21 cellular contexts compared by ENCODE assay signal in the genomic region with DNA sequence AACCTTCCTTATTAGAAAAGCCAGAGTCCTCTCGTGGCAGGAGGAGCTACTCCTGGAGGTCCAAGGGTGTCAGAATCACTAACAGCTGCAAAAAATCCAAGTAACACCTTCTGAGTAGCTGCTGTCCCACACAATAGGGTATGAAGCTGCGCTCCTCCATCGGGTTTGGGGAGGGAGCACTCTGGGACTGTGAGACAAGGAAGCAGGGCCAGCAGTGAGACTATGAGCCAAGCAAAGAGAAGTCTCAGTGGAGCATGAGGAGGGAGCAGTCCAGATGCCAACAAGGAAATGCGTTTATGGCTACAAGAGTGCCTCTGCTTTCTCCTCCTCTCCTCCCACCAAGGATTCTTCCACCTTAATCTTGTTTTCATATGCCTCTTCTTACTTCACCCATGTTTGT. TPM values are rescaled to one million over a fixed set of nuclear protein-coding genes. Genes with fewer than 3 reads are reported as not detected.
"Had no signal": no experiment of that assay in that cellular context is flagged by ENCODE, and none has a peak within 500 bp of the region (broad histone marks: within the 10 kb centered on the region; RNA-seq: fewer than 3 reads in every experiment).

No MANE protein-coding gene starts in this region.

- H3K4me1 ChIP-seq: ascending aorta, thyroid gland had no signal

- DNase-seq: activated CD4-positive, alpha-beta T cell treated with anti-CD3 and anti-CD28 coated beads, Interleukin-2, amount 10 ng/mL, durations not matched to agents 7 days and 5 days; activated CD8-positive, alpha-beta T cell treated with anti-CD3 and anti-CD28 coated beads, Interleukin-2, amount 10 ng/mL, durations not matched to agents 7 days and 5 days; activated gamma-delta T cell; activated T-cell treated with anti-CD3 and anti-CD28 coated beads, Interleukin-2, amount 50 U/mL, for 48 hours; cortex of kidney; effector CD4-positive, alpha-beta T cell; hippocampal formation; mammary epithelial cell; naive B cell; stimulated activated naive B cell treated with anti-CD40 and anti-IgM and Interleukin-4, amounts not matched to agents 10 μg/mL and 1 μg/mL and 100 μg/mL, for 72 hours; T-helper 1 cell; T1000; thyroid gland had no signal

- H3K9me3 ChIP-seq: ascending aorta, esophagus muscularis mucosa, ovary, thyroid gland had no signal

- H3K4me3 ChIP-seq: ascending aorta, esophagus muscularis mucosa, ovary, thyroid gland had no signal

- H3K27me3 ChIP-seq: ascending aorta, esophagus muscularis mucosa, ovary, thyroid gland had no signal

- ATAC-seq: activated CD4-positive, CD25-positive, alpha-beta regulatory T cell treated with anti-CD3 and anti-CD28 coated beads, Interleukin-2, amount 50 U/mL, for 24 hours; activated CD8-positive, alpha-beta T cell treated with anti-CD3 and anti-CD28 coated beads, Interleukin-2, amount 10 ng/mL, durations not matched to agents 7 days and 5 days; left lobe of liver; SK-N-SH treated with all-trans-retinoic acid at 6 μM for 48 hours; stimulated activated naive B cell treated with anti-CD40 and anti-IgM and Interleukin-4, amounts not matched to agents 10 μg/mL and 1 μg/mL and 100 μg/mL, for 72 hours had no signal

- H3K36me3 ChIP-seq: ascending aorta, ovary, thyroid gland had no signal

- H3K27ac ChIP-seq: ascending aorta, esophagus muscularis mucosa, ovary, thyroid gland had no signal

RNA-seq across cellular contexts. Expression of a gene that starts 12.8 kb away (rescaled TPM):
- total RNA-seq: ascending aorta had no signal

RNA-seq across cellular contexts. Expression of a gene that starts 30.6 kb away (rescaled TPM):
- total RNA-seq: glomerular endothelial cell, pulmonary artery endothelial cell had no signal
